23 cellular contexts compared by ENCODE assay signal in the genomic region with DNA sequence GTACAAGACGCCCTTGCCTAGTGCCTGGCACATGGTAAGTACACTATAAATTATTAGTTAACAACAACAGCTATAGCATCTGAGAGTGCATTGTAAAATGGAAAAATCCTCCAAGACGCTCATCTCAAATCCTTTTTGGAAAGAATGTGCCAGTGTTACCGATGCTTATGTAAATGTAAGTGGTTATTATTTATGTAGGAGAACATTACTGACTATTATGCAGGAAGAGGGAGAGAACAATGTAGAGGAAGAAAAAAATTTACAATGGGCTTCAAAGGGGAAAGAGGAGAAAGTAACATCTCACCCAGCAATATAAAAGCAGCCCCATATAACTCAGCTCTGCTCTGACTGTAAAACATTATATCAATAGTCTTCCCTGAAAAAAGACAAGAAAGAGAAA.
DNase-seq lines count a peak whose midpoint lies in the region; ATAC-seq and TF ChIP-seq lines count a peak whose summit lies in the region.
"Had no signal": no experiment of that assay in that cellular context is flagged by ENCODE, and none has a peak within 500 bp of the region (broad histone marks: within the 10 kb centered on the region; RNA-seq: fewer than 3 reads in every experiment).

No MANE protein-coding gene starts in this region.

- peak overlapping the region in 1 of 2 donors; percentile 50 for H3K9ac ChIP-seq in liver (ENCODE audit: low read depth in 1 of 2, low read length in 2 of 2)

- H3K27me3 Mint-ChIP-seq in T-helper 1 cell treated with Interleukin-12 subunit alpha and Interleukin-12 subunit beta and Interleukin-4 antibody, amounts not matched to agents 30 μg/mL and 1 μg/mL, for 36 hours (ENCODE audit: low read depth), result no peaks in the 10 kb centered on the region
- no peaks in the 10 kb centered on the region for H3K27me3 Mint-ChIP-seq in activated CD8-positive, alpha-beta T cell treated with anti-CD3 and anti-CD28 coated beads for 36 hours
- H3K27me3 Mint-ChIP-seq: stimulated activated naive CD8-positive, alpha-beta T cell treated with anti-CD3 and anti-CD28 coated beads, Interleukin-15, Interleukin-2, amounts not matched to agents 100 ng/mL and 50 ng/mL, for 24 hours had no signal

- intact Hi-C loops in activated CD8-positive, alpha-beta T cell treated with anti-CD3 and anti-CD28 coated beads for 36 hours (cut with micrococcal nuclease), result no loop called here

- H3K4me3 Mint-ChIP-seq in T-helper 1 cell treated with Interleukin-12 subunit alpha and Interleukin-12 subunit beta and Interleukin-4 antibody, amounts not matched to agents 30 μg/mL and 1 μg/mL, for 36 hours, result no peak overlapping the region
- no peak overlapping the region for H3K4me3 Mint-ChIP-seq in activated CD8-positive, alpha-beta T cell treated with anti-CD3 and anti-CD28 coated beads for 36 hours
- H3K4me3 Mint-ChIP-seq: stimulated activated naive CD8-positive, alpha-beta T cell treated with anti-CD3 and anti-CD28 coated beads, Interleukin-15, Interleukin-2, amounts not matched to agents 100 ng/mL and 50 ng/mL, for 24 hours; WTC11 had no signal

- H3K9me3 Mint-ChIP-seq in T-helper 1 cell treated with Interleukin-12 subunit alpha and Interleukin-12 subunit beta and Interleukin-4 antibody, amounts not matched to agents 30 μg/mL and 1 μg/mL, for 36 hours, result peaks cover 8% of the 10 kb centered on the region
- H3K9me3 Mint-ChIP-seq in activated CD8-positive, alpha-beta T cell treated with anti-CD3 and anti-CD28 coated beads for 36 hours, result no peaks in the 10 kb centered on the region
- H3K9me3 Mint-ChIP-seq: stimulated activated naive CD8-positive, alpha-beta T cell treated with anti-CD3 and anti-CD28 coated beads, Interleukin-15, Interleukin-2, amounts not matched to agents 100 ng/mL and 50 ng/mL, for 24 hours; WTC11 had no signal

- peaks cover 15% of the 10 kb centered on the region for H3F3A ChIP-seq in DOHH2 (ENCODE audit: control insufficient read depth, insufficient read depth)

- H3K4me3 ChIP-seq in DOHH2 (ENCODE audit: low read length) (no peak overlapping the region), liver (ENCODE audit: low read depth in 1 of 3, low read length in 3 of 3) (no peak overlapping the region)
- H3K4me3 ChIP-seq: sigmoid colon, SJSA1, tibial artery had no signal

- TF ChIP-seq CTCF in DOHH2 (IDR thresholded peaks at IDR 0.05; ENCODE audit: low read depth, low read length, poor library complexity, severe bottlenecking) (no peak), liver (IDR thresholded peaks at IDR 0.05; ENCODE audit: low read depth, low read length, missing input control) (no peak)
- no peak for TF ChIP-seq CTCF in activated CD8-positive, alpha-beta T cell treated with anti-CD3 and anti-CD28 coated beads for 36 hours (IDR thresholded peaks at IDR 0.05)

- H3K27ac ChIP-seq in DOHH2 (ENCODE audit: low read depth, low read length) (peak overlapping the region; percentile 90), liver (ENCODE audit: low read depth in 1 of 2, low read length in 2 of 2) (peak overlapping the region; percentile 79 to 83)
- H3K27ac ChIP-seq: 22Rv1, sigmoid colon, SJSA1, tibial artery had no signal

- H3K27ac Mint-ChIP-seq in T-helper 1 cell treated with Interleukin-12 subunit alpha and Interleukin-12 subunit beta and Interleukin-4 antibody, amounts not matched to agents 30 μg/mL and 1 μg/mL, for 36 hours, result peak overlapping the region; percentile 35
- peak overlapping the region; percentile 28 for H3K27ac Mint-ChIP-seq in activated CD8-positive, alpha-beta T cell treated with anti-CD3 and anti-CD28 coated beads for 36 hours
- H3K27ac Mint-ChIP-seq: activated naive CD4-positive, alpha-beta T cell treated with anti-CD3 and anti-CD28 coated beads, Interleukin-2, amount 50 U/mL, for 72 hours; stimulated activated naive CD8-positive, alpha-beta T cell treated with anti-CD3 and anti-CD28 coated beads, Interleukin-15, Interleukin-2, amounts not matched to agents 100 ng/mL and 50 ng/mL, for 24 hours; WTC11 had no signal

- H3K27me3 ChIP-seq in DOHH2 (ENCODE audit: control insufficient read depth, low read length) (no peaks in the 10 kb centered on the region), liver (ENCODE audit: control insufficient read depth in 4 of 4, insufficient read depth in 4 of 4, low read length in 3 of 4) (no peaks in the 10 kb centered on the region)
- H3K27me3 ChIP-seq: sigmoid colon, SJSA1, tibial artery had no signal

- H3K9me2 ChIP-seq in DOHH2 (replicated peaks; ENCODE audit: control insufficient read depth, low read length), result no peaks in the 10 kb centered on the region

- TF ChIP-seq RAD21 in liver (IDR thresholded peaks at IDR 0.05), result no peak

- POLR2A ChIA-PET in activated CD8-positive, alpha-beta T cell treated with anti-CD3 and anti-CD28 coated beads for 36 hours (lab: Charles Lee), result interaction anchor here (1.0 kb wide), 1 partner anchor 252 kb away, joined by 4 read pairs; no protein-coding TSS in a partner anchor

- peak overlapping the region; percentile 77 for H3K4me2 ChIP-seq in DOHH2 (ENCODE audit: low read length)

- peaks cover 79% of the 10 kb centered on the region for H3K4me1 Mint-ChIP-seq in T-helper 1 cell treated with Interleukin-12 subunit alpha and Interleukin-12 subunit beta and Interleukin-4 antibody, amounts not matched to agents 30 μg/mL and 1 μg/mL, for 36 hours (ENCODE audit: low read depth)
- H3K4me1 Mint-ChIP-seq in activated CD8-positive, alpha-beta T cell treated with anti-CD3 and anti-CD28 coated beads for 36 hours (ENCODE audit: low read depth), result peaks cover 77% of the 10 kb centered on the region

- H3K36me3 Mint-ChIP-seq in T-helper 1 cell treated with Interleukin-12 subunit alpha and Interleukin-12 subunit beta and Interleukin-4 antibody, amounts not matched to agents 30 μg/mL and 1 μg/mL, for 36 hours (ENCODE audit: low read depth), result peaks cover 19% of the 10 kb centered on the region
- H3K36me3 Mint-ChIP-seq in activated CD8-positive, alpha-beta T cell treated with anti-CD3 and anti-CD28 coated beads for 36 hours (ENCODE audit: low read depth), result no peaks in the 10 kb centered on the region
- H3K36me3 Mint-ChIP-seq: WTC11 had no signal

- DNase-seq in T-helper 1 cell (no peak), SHP77 treated with DMSO at 0.1 percent for 48 hours (lab: John Stamatoyannopoulos, UW) (no peak), NCI-H345 (lab: John Stamatoyannopoulos, UW) (no peak)
- DNase-seq in activated CD8-positive, alpha-beta T cell treated with anti-CD3 and anti-CD28 coated beads for 36 hours, result no peak
- DNase-seq: Calu3; central memory CD4-positive, alpha-beta T cell; H7; islet precursor cell; NCI-H1048; NCI-H1694 treated with DMSO at 0.1 percent for 48 hours; NCI-H2171 treated with DMSO at 0.1 percent for 48 hours; NCI-H524 treated with DMSO at 0.1 percent for 48 hours; sigmoid colon; tibial artery had no signal

- CTCF ChIA-PET in activated CD8-positive, alpha-beta T cell treated with anti-CD3 and anti-CD28 coated beads for 36 hours (lab: Charles Lee), result interaction anchor here (1.0 to 3.1 kb wide), 2 partner anchors 251 to 259 kb away, joined by 3 to 18 read pairs; no protein-coding TSS in a partner anchor

- no peaks in the 10 kb centered on the region for H3K79me2 ChIP-seq in DOHH2 (ENCODE audit: control insufficient read depth, low read length)

- H3K9me3 ChIP-seq in DOHH2 (ENCODE audit: control insufficient read depth, insufficient read depth, low read length) (no peaks in the 10 kb centered on the region), liver (ENCODE audit: control insufficient read depth in 4 of 4, low read length in 3 of 4) (no peaks in the 10 kb centered on the region)
- H3K9me3 ChIP-seq: sigmoid colon, SJSA1, tibial artery had no signal

- no peaks in the 10 kb centered on the region for H3K36me3 ChIP-seq in DOHH2 (ENCODE audit: control insufficient read depth, low read length)
- no peaks in the 10 kb centered on the region for H3K36me3 ChIP-seq in liver (ENCODE audit: control insufficient read depth in 4 of 4, insufficient read depth in 3 of 4, low read depth in 1 of 4, low read length in 3 of 4)
- H3K36me3 ChIP-seq: sigmoid colon, SJSA1, tibial artery had no signal

- peaks cover 100% of the 10 kb centered on the region for H3K4me1 ChIP-seq in DOHH2 (ENCODE audit: control insufficient read depth, low read length)
- H3K4me1 ChIP-seq in liver (ENCODE audit: control insufficient read depth in 4 of 4, insufficient read depth in 4 of 4, low read length in 3 of 4), result peaks cover 16 to 61% (median 49%) of the 10 kb centered on the region in 4 donors
- H3K4me1 ChIP-seq: sigmoid colon, SJSA1, tibial artery had no signal

- WGBS in liver, result 79% methylated on average over 3 of the region's 3 CpGs

- ATAC-seq in activated CD8-positive, alpha-beta T cell treated with anti-CD3 and anti-CD28 coated beads for 36 hours, result no peak
- no peak for ATAC-seq in HG02571 (IDR thresholded peaks at IDR 0.05; ENCODE audit: unreplicated experiment)
- ATAC-seq: activated naive CD4-positive, alpha-beta T cell treated with anti-CD3 and anti-CD28 coated beads, Interleukin-2, amount 50 U/mL, for 72 hours; WTC11 had no signal

- no peaks in the 10 kb centered on the region for H4K20me1 ChIP-seq in DOHH2 (ENCODE audit: control insufficient read depth, insufficient read depth, low read depth, low read length)

TF ChIP-seq in liver, 16 proteins besides CTCF, POLR2A, EP300 and RAD21:
- TF ChIP-seq JUND (IDR thresholded peaks at IDR 0.05) (no peak), SP1 (IDR thresholded peaks at IDR 0.05) (no peak), RXRA (IDR thresholded peaks at IDR 0.05) (no peak), GABPA (IDR thresholded peaks at IDR 0.05 in 1 of 2, conservative IDR thresholded peaks at IDR 0.05 in 1 of 2) (no peak), MAX (IDR thresholded peaks at IDR 0.05) (no peak)
